ENCODE assay signal across 8 cellular contexts in the genomic region with DNA sequence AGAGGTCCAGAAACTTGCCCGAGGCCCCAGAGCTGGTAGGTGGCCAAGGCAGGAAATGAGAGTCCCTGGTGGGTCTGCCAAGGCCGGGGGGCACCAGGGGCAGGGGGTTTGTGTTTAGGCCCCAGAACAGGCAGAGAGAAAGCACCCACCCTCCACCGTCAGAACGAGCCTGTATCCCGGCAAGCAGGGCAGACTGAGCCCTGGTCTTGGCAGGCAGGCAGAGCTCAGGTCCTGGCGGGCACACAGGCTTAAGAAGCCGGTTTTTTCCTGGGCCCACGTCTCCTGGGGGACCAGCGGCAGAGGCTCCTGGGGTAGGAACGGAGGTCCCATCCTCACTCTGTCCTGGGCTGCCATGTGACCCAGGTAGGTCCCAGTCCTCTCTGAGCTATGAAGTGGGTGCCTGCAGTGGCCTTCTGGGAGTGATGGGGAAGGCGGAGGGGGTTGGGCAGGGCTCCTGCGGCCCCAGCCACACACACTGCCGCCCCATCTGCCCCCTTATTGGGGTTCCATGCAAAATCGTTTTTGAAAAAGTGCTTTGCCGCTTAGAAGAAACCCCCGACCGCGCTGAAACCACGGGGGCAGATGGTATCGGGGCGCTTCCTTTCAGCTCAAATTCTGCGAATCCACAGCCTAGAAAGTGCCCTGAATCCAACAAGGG.
DNase-seq lines count a peak whose midpoint lies in the region; ATAC-seq and TF ChIP-seq lines count a peak whose summit lies in the region.

No MANE protein-coding gene starts in this region.

- DNase-seq in GM13976 (ENCODE audit: low spot score), result peak; percentile 61
- peak; percentile 69 for DNase-seq in effector CD4-positive, alpha-beta T cell
- peak; percentile 55 to 61 for DNase-seq in stimulated activated CD8-positive, alpha-beta memory T cell treated with anti-CD3 and anti-CD28 coated beads, Interleukin-15, amount 100 ng/mL, for 4 hours (ENCODE audit: low read depth in 2 of 2)
- DNase-seq in cortex of kidney (lab: John Stamatoyannopoulos, UW), result no peak
- no peak for DNase-seq in midbrain (lab: John Stamatoyannopoulos, UW)

- no peak for TF ChIP-seq CTCF in GM13976 (IDR thresholded peaks at IDR 0.05; ENCODE audit: borderline replicate concordance, control extremely low read depth, extremely low read depth, insufficient read depth, missing control alignments)

- in situ Hi-C loops in GM13976 (cut with MboI; ENCODE audit: low sequenced_read_pairs, unreplicated experiment), result no loop called here

- peak; percentile 15 to 19 for ATAC-seq in activated CD4-positive, CD25-positive, alpha-beta regulatory T cell treated with anti-CD3 and anti-CD28 coated beads, Interleukin-2, amount 50 U/mL, for 24 hours
- ATAC-seq in HG02884 (IDR thresholded peaks at IDR 0.05; ENCODE audit: unreplicated experiment), result no peak
- no peak for ATAC-seq in GM18867 (IDR thresholded peaks at IDR 0.05; ENCODE audit: unreplicated experiment)

Comparison
In these comparisons a context has a peak if more than half of its experiments do, and no peak if none do; other contexts are left out.
1. DNase-seq: peak in GM13976 (single experiment), effector CD4-positive, alpha-beta T cell (single experiment) and stimulated activated CD8-positive, alpha-beta memory T cell treated with anti-CD3 and anti-CD28 coated beads, Interleukin-15, amount 100 ng/mL, for 4 hours (2 of 2); none in cortex of kidney (single experiment) and midbrain (single experiment).
2. ATAC-seq: peak in activated CD4-positive, CD25-positive, alpha-beta regulatory T cell treated with anti-CD3 and anti-CD28 coated beads, Interleukin-2, amount 50 U/mL, for 24 hours (2 of 2); none in HG02884 (single experiment) and GM18867 (single experiment).